Comparison of ENCODE assay signal across 25 cellular contexts in genomic region chr2:85947593-85947992, GRCh38. TPM values are rescaled to one million over a fixed set of nuclear protein-coding genes. Genes with fewer than 3 reads are reported as not detected.
A peak's percentile ranks its signal among the peaks of the same experiment; 100 is the strongest.
DNase-seq lines count a peak whose midpoint lies in the region; ATAC-seq, FAIRE-seq and TF ChIP-seq lines count a peak whose summit lies in the region.
"Had no signal": no experiment of that assay in that cellular context is flagged by ENCODE, and none has a peak within 500 bp of the region (broad histone marks: within the 10 kb centered on the region; RNA-seq: fewer than 3 reads in every experiment).

No MANE protein-coding gene starts in this region.

- H3K36me3 ChIP-seq in HepG2 (replicated peaks in 1 of 2; ENCODE audit: control insufficient read depth in 1 of 2, insufficient read depth in 2 of 2, low read length in 2 of 2), result no peaks in the 10 kb centered on the region
- H3K36me3 ChIP-seq in right lobe of liver, result no peaks in the 10 kb centered on the region
- H3K36me3 ChIP-seq in HEK293 (ENCODE audit: control insufficient read depth in 2 of 2, insufficient read depth in 1 of 2, low read length in 2 of 2), result no peaks in the 10 kb centered on the region
- H3K36me3 ChIP-seq: BE2C, BLaER1 had no signal

- no peak for FAIRE-seq in HepG2 (lab: Jason Lieb, UNC)
- FAIRE-seq: GM12892, GM19239 had no signal

- TF ChIP-seq EP300 in HepG2 (IDR thresholded peaks at IDR 0.05; ENCODE audit: low read depth in 2 of 2, low read length in 2 of 2), result no peak
- no peak for TF ChIP-seq EP300 in HepG2 (CRISPR knock-in tag; IDR thresholded peaks at IDR 0.05; ENCODE audit: borderline replicate concordance)

- peaks cover 3% of the 10 kb centered on the region for H3K4me1 Mint-ChIP-seq in activated CD4-positive, alpha-beta memory T cell treated with anti-CD3 and anti-CD28 coated beads, Interleukin-2, amount 10 ng/mL, durations not matched to agents 7 days and 5 days
- H3K4me1 Mint-ChIP-seq: CD4-positive, CD25-positive, alpha-beta regulatory T cell; CD8-positive, alpha-beta memory T cell had no signal

- peaks cover 10% of the 10 kb centered on the region for H3K36me3 Mint-ChIP-seq in activated CD4-positive, alpha-beta memory T cell treated with anti-CD3 and anti-CD28 coated beads, Interleukin-2, amount 10 ng/mL, durations not matched to agents 7 days and 5 days (ENCODE audit: low read depth)

- H3K4me3 Mint-ChIP-seq in activated CD4-positive, alpha-beta memory T cell treated with anti-CD3 and anti-CD28 coated beads, Interleukin-2, amount 10 ng/mL, durations not matched to agents 7 days and 5 days, result no peak overlapping the region
- H3K4me3 Mint-ChIP-seq: CD14-positive monocyte; CD4-positive, alpha-beta memory T cell; CD4-positive, CD25-positive, alpha-beta regulatory T cell; CD8-positive, alpha-beta memory T cell had no signal

- intact Hi-C loops in HepG2 (cut with micrococcal nuclease; ENCODE audit: unreplicated experiment) (no loop called here), right lobe of liver (cut with DNase I) (no loop called here)

- POLR2A ChIA-PET in HepG2 (lab: Yijun Ruan, JAX) (no interaction called here), HEK293 (lab: Yijun Ruan, JAX) (no interaction called here)
- POLR2A ChIA-PET in activated CD4-positive, alpha-beta memory T cell treated with anti-CD3 and anti-CD28 coated beads, Interleukin-2, amount 10 ng/mL, durations not matched to agents 7 days and 5 days (lab: Charles Lee), result no interaction called here

- H3K9me3 ChIP-seq in HepG2 (ENCODE audit: low read length) (peaks cover 8% of the 10 kb centered on the region), right lobe of liver (no peaks in the 10 kb centered on the region), HEK293 (ENCODE audit: control insufficient read depth, insufficient read depth, low read depth, low read length) (no peaks in the 10 kb centered on the region)
- H3K9me3 ChIP-seq: BE2C had no signal

- no peak overlapping the region for H3K27ac Mint-ChIP-seq in activated CD4-positive, alpha-beta memory T cell treated with anti-CD3 and anti-CD28 coated beads, Interleukin-2, amount 10 ng/mL, durations not matched to agents 7 days and 5 days
- H3K27ac Mint-ChIP-seq: CD14-positive monocyte; CD4-positive, alpha-beta memory T cell; CD4-positive, CD25-positive, alpha-beta regulatory T cell; CD8-positive, alpha-beta memory T cell had no signal

- H3K79me2 ChIP-seq in HepG2 (ENCODE audit: insufficient read depth, low read length), result no peaks in the 10 kb centered on the region

- H3K27ac ChIP-seq in HepG2 (ENCODE audit: extremely low read length, insufficient read depth, low read length) (no peak overlapping the region), right lobe of liver (no peak overlapping the region), HEK293 (ENCODE audit: extremely low read depth, low read depth, low read length) (no peak overlapping the region)
- H3K27ac ChIP-seq: 22Rv1, BLaER1 had no signal

- TF ChIP-seq POLR2A in HepG2 (IDR thresholded peaks at IDR 0.05; ENCODE audit: insufficient read depth in 1 of 2, low read depth in 2 of 2, low read length in 2 of 2) (no peak), right lobe of liver (IDR thresholded peaks at IDR 0.05) (no peak)

- H3K4me2 ChIP-seq in HepG2 (ENCODE audit: low read depth, low read length), result no peak overlapping the region
- H3K4me2 ChIP-seq: BLaER1 had no signal

- H3K4me1 ChIP-seq in HepG2 (ENCODE audit: insufficient read depth, low read length) (peaks cover 26% of the 10 kb centered on the region), right lobe of liver (peaks cover 0 to 57% (median 20%) of the 10 kb centered on the region in 4 donors), HEK293 (ENCODE audit: control insufficient read depth, insufficient read depth, low read length) (no peaks in the 10 kb centered on the region)
- H3K4me1 ChIP-seq: BE2C, BLaER1 had no signal

- DNase-seq in HepG2 (ENCODE audit: low spot score) (no peak), right lobe of liver (no peak)
- DNase-seq in activated CD4-positive, alpha-beta memory T cell treated with anti-CD3 and anti-CD28 coated beads, Interleukin-2, amount 10 ng/mL, durations not matched to agents 7 days and 5 days, result no peak
- DNase-seq: ACHN; BE2C; C1 segment of cervical spinal cord; CD4-positive, alpha-beta memory T cell; CD4-positive, CD25-positive, alpha-beta regulatory T cell; CD8-positive, alpha-beta memory T cell; COR-L47; DMS 273 treated with DMSO at 0.1 percent for 48 hours; DMS153; DMS53; DMS79; DND-41; EL; GDM1 had no signal

- no peak for ATAC-seq in HepG2
- no peak for ATAC-seq in right lobe of liver
- no peak for ATAC-seq in GM18502 (IDR thresholded peaks at IDR 0.05; ENCODE audit: poor library complexity, unreplicated experiment)
- ATAC-seq: GM12878 had no signal

- TF ChIP-seq RAD21 in HepG2 (CRISPR knock-in tag; IDR thresholded peaks at IDR 0.05), result no peak

- H3K27me3 ChIP-seq in HepG2 (ENCODE audit: control insufficient read depth in 1 of 2, insufficient read depth in 2 of 2, low read length in 2 of 2) (no peaks in the 10 kb centered on the region), right lobe of liver (no peaks in the 10 kb centered on the region)
- H3K27me3 ChIP-seq: BE2C, BLaER1 had no signal

- no peak overlapping the region for H3K9ac ChIP-seq in HepG2 (ENCODE audit: insufficient read depth, low read depth, low read length)
- H3K9ac ChIP-seq: BLaER1 had no signal

- peaks cover 19% of the 10 kb centered on the region for H3K27me3 Mint-ChIP-seq in activated CD4-positive, alpha-beta memory T cell treated with anti-CD3 and anti-CD28 coated beads, Interleukin-2, amount 10 ng/mL, durations not matched to agents 7 days and 5 days
- H3K27me3 Mint-ChIP-seq: CD4-positive, alpha-beta memory T cell; CD8-positive, alpha-beta memory T cell had no signal

- H3K4me3 ChIP-seq in HepG2 (replicated peaks in 1 of 3; ENCODE audit: insufficient read depth in 1 of 3, low read depth in 2 of 3, low read length in 3 of 3) (no peak overlapping the region), right lobe of liver (no peak overlapping the region), HEK293 (ENCODE audit: low read depth, low read length) (no peak overlapping the region)
- H3K4me3 ChIP-seq: BLaER1, GM12878 had no signal

- H4K20me1 ChIP-seq in HepG2 (ENCODE audit: insufficient read depth, low read length), result no peaks in the 10 kb centered on the region
- H4K20me1 ChIP-seq: BLaER1 had no signal

- peaks cover 29% of the 10 kb centered on the region for H3K9me3 Mint-ChIP-seq in activated CD4-positive, alpha-beta memory T cell treated with anti-CD3 and anti-CD28 coated beads, Interleukin-2, amount 10 ng/mL, durations not matched to agents 7 days and 5 days

- H2AFZ ChIP-seq in HepG2 (ENCODE audit: low read length), result no peak overlapping the region

- in situ Hi-C loops in HepG2 (cut with HindIII; ENCODE audit: extremely low pct_ligation_motif_present, low pct_unique_long_range_greater_than_20kb), result no loop called here

- CTCF ChIA-PET in HepG2 (lab: Yijun Ruan, JAX; ENCODE audit: low intra/inter-chr PET ratio, low total read pairs), result no interaction called here
- CTCF ChIA-PET in HEK293 (lab: Yijun Ruan, JAX), result interaction anchor here (2.5 kb wide), 1 partner anchor 59 kb away, joined by 8 read pairs; the partner anchor contains the start of gene ST3GAL5
- CTCF ChIA-PET in activated CD4-positive, alpha-beta memory T cell treated with anti-CD3 and anti-CD28 coated beads, Interleukin-2, amount 10 ng/mL, durations not matched to agents 7 days and 5 days (lab: Charles Lee), result no interaction called here

- TF ChIP-seq CTCF in HepG2 (CRISPR knock-in tag; IDR thresholded peaks at IDR 0.05) (no peak), right lobe of liver (IDR thresholded peaks at IDR 0.05) (no peak), HEK293 (tag by site-specific recombination; IDR thresholded peaks at IDR 0.05) (no peak)

- BruUV-seq in HepG2 (replicated peaks; lab: Mats Ljungman, UMichigan), result no TSS peak

TF ChIP-seq in HepG2, 621 proteins besides CTCF, POLR2A, EP300 and RAD21:
- TF ChIP-seq MAFF (IDR thresholded peaks at IDR 0.05; ENCODE audit: low read depth, low read length), result peak; percentile 20; the same call in 1 of the 2 replicates
- no peak for TF ChIP-seq PCBP2 (optimal IDR thresholded peaks at IDR 0.05; ENCODE audit: low read depth, low read length, poor library complexity, severe bottlenecking)
TF ChIP-seq in HepG2: peak in this region for 1.

RNA-seq across cellular contexts. Expression of gene ST3GAL5, which starts 58.8 kb away (rescaled TPM):
- 1.3 TPM in 2 replicates for total RNA-seq in HepG2 (2016; rRNA removed; fragmentation: Illumina TruSeq; extraction: Trizol)
- total RNA-seq in HepG2 (2016; cell fraction: cytosol; rRNA removed; fragmentation: Illumina TruSeq; extraction: Trizol; ENCODE audit: low read depth), result 1.4 and 2.7 TPM in 2 replicates
- 1.3 and 1.4 TPM in 2 replicates for total RNA-seq in HepG2 (2016; cell fraction: insoluble cytoplasmic fraction; rRNA removed; fragmentation: Illumina TruSeq; extraction: Trizol)
- total RNA-seq in HepG2 (2016; cell fraction: membrane; rRNA removed; fragmentation: Illumina TruSeq; extraction: Trizol), result 3.0 and 3.4 TPM in 2 replicates
- 1.9 and 2.0 TPM in 2 replicates for total RNA-seq in HepG2 (2016; cell fraction: nucleus; rRNA removed; fragmentation: Illumina TruSeq; extraction: Trizol)
- polyA plus RNA-seq in HepG2 (2011; rRNA removed), result 2.0 and 2.1 TPM in 2 replicates
- polyA plus RNA-seq in HepG2 (2011; cell fraction: cytosol; rRNA removed), result 0.91 and 1.9 TPM in 2 replicates
- polyA plus RNA-seq in HepG2 (2011; cell fraction: nucleus; rRNA removed), result 1.2 and 1.9 TPM in 2 replicates
- 1.2 and 1.4 TPM in 2 replicates for polyA plus RNA-seq in HepG2 (2012)
- 2.0 and 2.2 TPM in 2 replicates for polyA plus RNA-seq in HepG2 (2016; cell fraction: cytosol; fragmentation: Illumina TruSeq; extraction: Trizol; ENCODE audit: low read depth)
- polyA plus RNA-seq in HepG2 (2016; cell fraction: insoluble cytoplasmic fraction; fragmentation: Illumina TruSeq; extraction: Trizol; ENCODE audit: low read depth), result 1.2 and 1.5 TPM in 2 replicates
- 1.9 and 2.8 TPM in 2 replicates for polyA plus RNA-seq in HepG2 (2016; cell fraction: membrane; fragmentation: Illumina TruSeq; extraction: Trizol; ENCODE audit: low read depth)
- 2.6 and 2.7 TPM in 2 replicates for polyA plus RNA-seq in HepG2 (2016; cell fraction: nucleus; fragmentation: Illumina TruSeq; extraction: Trizol; ENCODE audit: insufficient read depth, low read depth)
- 1.2 and 2.0 TPM in 2 replicates for polyA minus RNA-seq in HepG2 (2011; rRNA and poly(A)+ RNA removed; ENCODE audit: low replicate concordance)
- 0.97 and 1.6 TPM in 2 replicates for polyA minus RNA-seq in HepG2 (2011; cell fraction: cytosol; rRNA and poly(A)+ RNA removed)
- polyA minus RNA-seq in HepG2 (2011; cell fraction: nucleus; rRNA and poly(A)+ RNA removed), result 5.7 and 6.5 TPM in 2 replicates
- total RNA-seq in right lobe of liver, result 10 to 100 TPM in 4 of 6 experiments, 1 to 10 TPM in 2; 8.6 to 22.2 (median 10.9) TPM
- 10 to 100 TPM; 58.3 to 67.1 TPM for total RNA-seq in activated CD4-positive, alpha-beta memory T cell treated with anti-CD3 and anti-CD28 coated beads, Interleukin-2, amount 10 ng/mL, durations not matched to agents 7 days and 5 days

Comparison
In these comparisons a context has a peak if more than half of its experiments do, and no peak if none do; other contexts are left out.
1. Of the 63 proteins assayed by ChIP-seq in both HepG2 and HEK293: peak only in HepG2: none; only in HEK293: SETDB1; in both: none; in neither: 62.